In the genomic region with DNA sequence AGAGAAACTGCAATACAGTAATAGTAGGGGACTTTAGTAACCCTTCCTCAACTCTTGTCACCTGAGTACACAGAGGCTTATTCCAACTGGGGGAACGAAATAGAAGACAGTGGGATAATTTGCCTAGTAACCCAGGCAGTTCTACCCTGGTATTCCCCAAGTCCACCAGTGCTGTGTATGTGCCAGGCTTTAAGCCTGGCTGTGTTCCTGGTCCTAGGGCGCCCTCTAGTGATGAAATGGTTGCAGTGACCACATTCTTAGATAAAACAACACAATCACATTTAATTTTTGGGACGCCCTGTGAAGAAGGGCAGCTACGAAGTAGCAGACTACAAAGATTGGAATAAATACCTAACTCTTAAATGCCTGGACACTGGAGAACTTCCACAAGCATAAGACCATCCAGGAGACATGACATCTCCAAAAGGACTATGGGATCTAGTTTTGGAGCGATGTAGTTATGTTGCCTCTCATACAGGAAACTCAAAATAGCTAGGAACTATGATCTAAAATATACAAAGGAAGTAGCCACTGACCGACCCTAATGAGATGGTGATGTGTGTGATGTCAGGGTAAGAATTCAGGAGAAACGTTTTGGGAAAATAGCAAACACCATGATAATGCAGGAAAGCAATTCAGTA, we compare ENCODE assay signal across 9 cellular contexts.
A peak's percentile ranks its signal among the peaks of the same experiment; 100 is the strongest.
DNase-seq lines count a peak whose midpoint lies in the region; ATAC-seq and TF ChIP-seq lines count a peak whose summit lies in the region.
"Had no signal": no experiment of that assay in that cellular context is flagged by ENCODE, and none has a peak within 500 bp of the region (broad histone marks: within the 10 kb centered on the region; RNA-seq: fewer than 3 reads in every experiment).

No MANE protein-coding gene starts in this region.

- H3K27ac ChIP-seq in VCaP = no peak overlapping the region
- no peak overlapping the region for H3K27ac ChIP-seq in mammary epithelial cell (ENCODE audit: insufficient read depth, low read depth, low read length)
- H3K27ac ChIP-seq: BLaER1 treated with 17β-estradiol and CSF1 and Interleukin-3, amounts not matched to agents 10 nM and 100 nM had no signal

- DNase-seq in NK-92 treated with Interleukin-12 subunit alpha and Interleukin-12 subunit beta, amount 100 ng/mL, for 24 hours (lab: John Stamatoyannopoulos, UW) = peak; percentile 1
- DNase-seq in NK-92 (lab: John Stamatoyannopoulos, UW; ENCODE audit: unreplicated experiment) (no peak), NCI-H2107 (lab: John Stamatoyannopoulos, UW) (peak; percentile 45), mammary epithelial cell (peak; percentile 59), kidney epithelial cell (ENCODE audit: low read depth) (peak; percentile 29)
- peak; percentile 63 for DNase-seq in stimulated activated CD4-positive, alpha-beta T cell treated with anti-CD3 and anti-CD28 coated beads, Interleukin-4, amount 100 ng/mL, for 24 hours

- no peaks in the 10 kb centered on the region for H3K9me3 ChIP-seq in mammary epithelial cell (replicated peaks; ENCODE audit: insufficient read depth, low read length)
- H3K9me3 ChIP-seq: BLaER1 treated with 17β-estradiol and CSF1 and Interleukin-3, amounts not matched to agents 10 nM and 100 nM had no signal

- no peak overlapping the region for H3K4me2 ChIP-seq in mammary epithelial cell (ENCODE audit: insufficient read depth, low read depth, low read length)
- H3K4me2 ChIP-seq: BLaER1 treated with 17β-estradiol and CSF1 and Interleukin-3, amounts not matched to agents 10 nM and 100 nM had no signal

- in situ Hi-C loops in mammary epithelial cell (cut with MboI; ENCODE audit: low sequenced_read_pairs in 2 of 2) = loop anchor here (5.0 to 25.0 kb wide), 3 partner anchors 122 to 163 kb away; a partner anchor contains a TSS

- H3K27me3 ChIP-seq in mammary epithelial cell (ENCODE audit: insufficient read depth, low read length) = no peaks in the 10 kb centered on the region
- H3K27me3 ChIP-seq in kidney epithelial cell (ENCODE audit: control insufficient read depth, insufficient read depth, low read length) = no peaks in the 10 kb centered on the region
- H3K27me3 ChIP-seq: BLaER1 treated with 17β-estradiol and CSF1 and Interleukin-3, amounts not matched to agents 10 nM and 100 nM had no signal

- no TSS peak for BruUV-seq in mammary epithelial cell (replicated peaks; lab: Mats Ljungman, UMichigan)

- H3K4me1 ChIP-seq in mammary epithelial cell (ENCODE audit: insufficient read depth, low read length) = no peaks in the 10 kb centered on the region
- H3K4me1 ChIP-seq: BLaER1 treated with 17β-estradiol and CSF1 and Interleukin-3, amounts not matched to agents 10 nM and 100 nM had no signal

- peak; percentile 85 for TF ChIP-seq CTCF in VCaP (conservative IDR thresholded peaks at IDR 0.05)
- TF ChIP-seq CTCF in mammary epithelial cell (conservative IDR thresholded peaks at IDR 0.05 in 1 of 2, IDR thresholded peaks at IDR 0.05 in 1 of 2; ENCODE audit: extremely low read depth in 1 of 2, insufficient read depth in 1 of 2, low read depth in 1 of 2, low read length in 2 of 2) = peak; percentile 86 to 88
- TF ChIP-seq CTCF in kidney epithelial cell (IDR thresholded peaks at IDR 0.05; ENCODE audit: insufficient read depth, low read length, poor library complexity, severe bottlenecking) = peak; percentile 81

- CTCF ChIA-PET in mammary epithelial cell (lab: Charles Lee; ENCODE audit: low non-redundant PET) = no interaction called here

- peak; percentile 73 for ATAC-seq in HG02938 (IDR thresholded peaks at IDR 0.05; ENCODE audit: unreplicated experiment)

- H3K4me3 ChIP-seq in mammary epithelial cell (replicated peaks in 1 of 3; ENCODE audit: insufficient read depth in 1 of 3, low read depth in 2 of 3, low read length in 3 of 3) (no peak overlapping the region), kidney epithelial cell (ENCODE audit: low read depth, low read length) (no peak overlapping the region)
- H3K4me3 ChIP-seq: BLaER1 treated with 17β-estradiol and CSF1 and Interleukin-3, amounts not matched to agents 10 nM and 100 nM had no signal

- WGBS in mammary epithelial cell (ENCODE audit: low coverage, missing lambda C conversion rate) = 22% methylated on average over 7 of the region's 7 CpGs

- H2AFZ ChIP-seq in mammary epithelial cell (ENCODE audit: low read depth, low read length) = no peak overlapping the region

- no peaks in the 10 kb centered on the region for H3K79me2 ChIP-seq in mammary epithelial cell (ENCODE audit: insufficient read depth, low read length)

- H3K36me3 ChIP-seq in mammary epithelial cell (ENCODE audit: insufficient read depth, low read length) (no peaks in the 10 kb centered on the region), kidney epithelial cell (ENCODE audit: control insufficient read depth, insufficient read depth, low read length) (no peaks in the 10 kb centered on the region)

- intact Hi-C loops in mammary epithelial cell (cut with micrococcal nuclease) = loop anchor here (1.0 to 10.0 kb wide), 6 partner anchors 71 to 728 kb away; no protein-coding TSS in a partner anchor

- dilution Hi-C loops in mammary epithelial cell (cut with HindIII; ENCODE audit: low sequenced_read_pairs) = loop anchor here (10.0 kb wide), 1 partner anchor 151 kb away; no protein-coding TSS in a partner anchor

- no peaks in the 10 kb centered on the region for H4K20me1 ChIP-seq in mammary epithelial cell (ENCODE audit: insufficient read depth, low read length)

- no peak overlapping the region for H3K9ac ChIP-seq in mammary epithelial cell (ENCODE audit: insufficient read depth, low read length)
- H3K9ac ChIP-seq: BLaER1 treated with 17β-estradiol and CSF1 and Interleukin-3, amounts not matched to agents 10 nM and 100 nM had no signal
